ENCODE assay signal across 11 cellular contexts in genomic region chr9:72442212-72442607, GRCh38.
DNase-seq lines count a peak whose midpoint lies in the region; ATAC-seq and TF ChIP-seq lines count a peak whose summit lies in the region.
"Had no signal": no experiment of that assay in that cellular context is flagged by ENCODE, and none has a peak within 500 bp of the region (broad histone marks: within the 10 kb centered on the region; RNA-seq: fewer than 3 reads in every experiment).

No MANE protein-coding gene starts in this region.

- POLR2A ChIA-PET in PC-9 (lab: Charles Lee; ENCODE audit: unreplicated experiment) = no interaction called here

- no peaks in the 10 kb centered on the region for H4K20me1 ChIP-seq in PC-9 (ENCODE audit: insufficient read depth)

- H3K9me2 ChIP-seq in PC-9 (ENCODE audit: insufficient read depth) = no peaks in the 10 kb centered on the region

- H3K27ac Mint-ChIP-seq in osteocyte (ENCODE audit: unreplicated experiment) = peak overlapping the region; percentile 24
- H3K27ac Mint-ChIP-seq: activated CD4-positive, alpha-beta T cell treated with anti-CD3 and anti-CD28 coated beads, Interleukin-2, amount 10 ng/mL, durations not matched to agents 7 days and 5 days had no signal

- ATAC-seq in HG02973 (IDR thresholded peaks at IDR 0.05; ENCODE audit: unreplicated experiment) (no peak), HG02610 (IDR thresholded peaks at IDR 0.05; ENCODE audit: unreplicated experiment) (no peak), GM18907 (IDR thresholded peaks at IDR 0.05; ENCODE audit: unreplicated experiment) (no peak)

- peaks cover 20% of the 10 kb centered on the region for H3K4me1 Mint-ChIP-seq in osteocyte (ENCODE audit: unreplicated experiment)

- H3K4me1 ChIP-seq in PC-9 (replicated peaks; ENCODE audit: insufficient read depth) = peaks cover 42% of the 10 kb centered on the region

- H3K9me3 Mint-ChIP-seq in osteocyte (ENCODE audit: unreplicated experiment) = no peaks in the 10 kb centered on the region

- BruUV-seq in PC-9 (replicated peaks; lab: Mats Ljungman, UMichigan) = no TSS peak

- H2AFZ ChIP-seq in PC-9 = no peak overlapping the region

- no peaks in the 10 kb centered on the region for H3K36me3 ChIP-seq in PC-9 (ENCODE audit: low read depth)
- H3K36me3 ChIP-seq: upper lobe of left lung had no signal

- DNase-seq in ELF-1 (ENCODE audit: low read depth, low spot score) = peak; percentile 83
- DNase-seq in PC-9 = peak; percentile 56 to 89
- peak; percentile 66 for DNase-seq in epithelial cell of prostate (ENCODE audit: low read depth, low spot score)
- no peak for DNase-seq in osteocyte (ENCODE audit: extremely low spot score, unreplicated experiment)
- DNase-seq in DMS 273 treated with DMSO at 0.1 percent for 48 hours (lab: John Stamatoyannopoulos, UW) = no peak
- DNase-seq: activated CD4-positive, alpha-beta T cell treated with anti-CD3 and anti-CD28 coated beads, Interleukin-2, amount 10 ng/mL, durations not matched to agents 7 days and 5 days; central memory CD4-positive, alpha-beta T cell; upper lobe of left lung had no signal

- no peak overlapping the region for H3K4me3 Mint-ChIP-seq in osteocyte (ENCODE audit: unreplicated experiment)
- H3K4me3 Mint-ChIP-seq: activated CD4-positive, alpha-beta T cell treated with anti-CD3 and anti-CD28 coated beads, Interleukin-2, amount 10 ng/mL, durations not matched to agents 7 days and 5 days had no signal

- H3K4me3 ChIP-seq in PC-9 = no peak overlapping the region
- H3K4me3 ChIP-seq: upper lobe of left lung had no signal

- no peaks in the 10 kb centered on the region for H3K27me3 Mint-ChIP-seq in osteocyte (ENCODE audit: unreplicated experiment)
- H3K27me3 Mint-ChIP-seq: activated CD4-positive, alpha-beta T cell treated with anti-CD3 and anti-CD28 coated beads, Interleukin-2, amount 10 ng/mL, durations not matched to agents 7 days and 5 days had no signal

- H3K36me3 Mint-ChIP-seq in osteocyte (ENCODE audit: unreplicated experiment) = no peaks in the 10 kb centered on the region

- peak overlapping the region; percentile 48 for H3K4me2 ChIP-seq in PC-9

- CTCF ChIA-PET in PC-9 (lab: Charles Lee) = no interaction called here

- peaks cover 40% of the 10 kb centered on the region for H3F3A ChIP-seq in PC-9 (ENCODE audit: insufficient read depth, low read depth)

- 0 out of 2 replicates have a peak, but pooled peaks cover under 1% of the 10 kb centered on the region for H3K9me3 ChIP-seq in PC-9 (ENCODE audit: insufficient read depth, low read depth)
- H3K9me3 ChIP-seq: upper lobe of left lung had no signal

- TF ChIP-seq CTCF in PC-9 (conservative IDR thresholded peaks at IDR 0.05) (no peak), osteocyte (IDR thresholded peaks at IDR 0.05) (no peak)

- H3K27ac ChIP-seq in PC-9 (peak overlapping the region; percentile 82), epithelial cell of prostate (peak overlapping the region; percentile 98)

- intact Hi-C loops in PC-9 (cut with micrococcal nuclease; ENCODE audit: unreplicated experiment) = loop anchor here (1.0 to 10.0 kb wide), 8 partner anchors 36 to 383 kb away; no protein-coding TSS in a partner anchor

- no peaks in the 10 kb centered on the region for H3K27me3 ChIP-seq in PC-9 (ENCODE audit: insufficient read depth, low read depth)
- H3K27me3 ChIP-seq: upper lobe of left lung had no signal

- H3K79me2 ChIP-seq in PC-9 (ENCODE audit: low read depth) = no peaks in the 10 kb centered on the region

Comparison
In these comparisons a context has a peak if more than half of its experiments do, and no peak if none do; other contexts are left out.
1. DNase-seq: peak in ELF-1 (single experiment), PC-9 (2 of 2) and epithelial cell of prostate (single experiment); none in osteocyte (single experiment) and DMS 273 treated with DMSO at 0.1 percent for 48 hours (single experiment).